2 cellular contexts compared by ENCODE assay signal in the genomic region with DNA sequence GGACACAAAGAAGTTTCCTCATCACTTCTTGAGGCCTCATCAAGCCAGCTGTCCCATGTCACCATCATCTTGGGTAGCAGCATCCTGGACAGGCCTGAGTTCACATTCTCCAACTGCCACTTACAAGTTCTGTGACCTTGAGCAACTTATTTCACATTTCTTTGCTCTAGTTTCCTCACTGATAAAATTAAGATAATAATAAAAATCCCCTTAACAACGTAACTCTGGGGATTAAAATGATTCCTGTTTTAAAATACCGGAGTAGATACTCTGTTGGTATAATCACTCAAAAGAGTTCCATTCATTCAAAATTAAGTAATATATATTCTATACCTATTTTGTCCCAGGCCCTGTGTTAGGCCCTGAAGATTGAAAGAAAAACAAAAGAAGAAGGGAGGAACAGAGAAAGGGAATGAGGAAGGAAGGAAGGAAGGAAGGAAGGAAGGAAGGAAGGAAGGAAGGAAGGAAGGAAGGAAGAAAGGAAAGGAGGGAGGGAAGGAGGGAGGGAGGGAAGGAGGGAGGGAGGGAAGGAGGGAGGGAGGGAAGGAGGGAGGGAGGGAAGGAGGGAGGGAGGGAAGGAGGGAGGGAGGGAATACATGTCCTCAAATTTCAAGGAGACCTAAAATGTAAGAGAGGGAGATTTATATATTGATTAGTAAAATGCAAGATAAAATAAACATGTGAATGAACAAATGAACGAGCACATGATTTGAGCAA.
TF ChIP-seq lines count a peak whose summit lies in the region.

No MANE protein-coding gene starts in this region.

TF ChIP-seq in IMR-90, 13 proteins besides CTCF, POLR2A, EP300 and RAD21:
- no peak for TF ChIP-seq MXI1 (IDR thresholded peaks at IDR 0.05; ENCODE audit: borderline replicate concordance, low read depth, low read length)
- no peak for TF ChIP-seq NFE2L2 (IDR thresholded peaks at IDR 0.05; ENCODE audit: low read depth, low read length)
- TF ChIP-seq, protein P1, sequence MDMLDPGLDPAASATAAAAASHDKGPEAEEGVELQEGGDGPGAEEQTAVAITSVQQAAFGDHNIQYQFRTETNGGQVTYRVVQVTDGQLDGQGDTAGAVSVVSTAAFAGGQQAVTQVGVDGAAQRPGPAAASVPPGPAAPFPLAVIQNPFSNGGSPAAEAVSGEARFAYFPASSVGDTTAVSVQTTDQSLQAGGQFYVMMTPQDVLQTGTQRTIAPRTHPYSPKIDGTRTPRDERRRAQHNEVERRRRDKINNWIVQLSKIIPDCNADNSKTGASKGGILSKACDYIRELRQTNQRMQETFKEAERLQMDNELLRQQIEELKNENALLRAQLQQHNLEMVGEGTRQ (IDR thresholded peaks at IDR 0.05; ENCODE audit: low read depth, low read length), result no peak
- no peak for TF ChIP-seq RCOR1 (IDR thresholded peaks at IDR 0.05; ENCODE audit: insufficient replicate concordance, low read length)
- TF ChIP-seq CEBPB (IDR thresholded peaks at IDR 0.05; ENCODE audit: low read depth, low read length), result no peak
- no peak for TF ChIP-seq MAFK (IDR thresholded peaks at IDR 0.05; ENCODE audit: low read depth, low read length)
- TF ChIP-seq FOS (IDR thresholded peaks at IDR 0.05; ENCODE audit: low read depth, low read length), result no peak
TF ChIP-seq in IMR-90: peak in this region for 0.

TF ChIP-seq in K562, 482 proteins besides CTCF, POLR2A, EP300 and RAD21:
- TF ChIP-seq ZKSCAN8 (CRISPR knock-in tag; IDR thresholded peaks at IDR 0.05) (no peak), TCF7L2 (IDR thresholded peaks at IDR 0.05; ENCODE audit: low read depth, low read length) (no peak), ZNF347 (CRISPR knock-in tag; IDR thresholded peaks at IDR 0.05; ENCODE audit: low read depth) (no peak), FOSL1 (tag; conservative IDR thresholded peaks at IDR 0.05) (no peak), PCBP2 (IDR thresholded peaks at IDR 0.05; ENCODE audit: low read depth, low read length, poor library complexity, severe bottlenecking) (peak; percentile 51), CHCHD3 (CRISPR knock-in tag; IDR thresholded peaks at IDR 0.05) (no peak), NR3C1 (CRISPR knock-in tag; IDR thresholded peaks at IDR 0.05) (no peak), SAFB (IDR thresholded peaks at IDR 0.05; ENCODE audit: borderline replicate concordance, low read depth, low read length) (no peak), HNRNPK (IDR thresholded peaks at IDR 0.05; ENCODE audit: low read depth, low read length, poor library complexity, severe bottlenecking) (peak; percentile 50), TAF1 (IDR thresholded peaks at IDR 0.05; ENCODE audit: control insufficient read depth, extremely low read depth, insufficient read depth, low read length, severe bottlenecking) (no peak), THRAP3 (IDR thresholded peaks at IDR 0.05; ENCODE audit: borderline replicate concordance) (no peak), SLC30A9 (CRISPR knock-in tag; IDR thresholded peaks at IDR 0.05) (no peak)
- TF ChIP-seq, protein P2, sequence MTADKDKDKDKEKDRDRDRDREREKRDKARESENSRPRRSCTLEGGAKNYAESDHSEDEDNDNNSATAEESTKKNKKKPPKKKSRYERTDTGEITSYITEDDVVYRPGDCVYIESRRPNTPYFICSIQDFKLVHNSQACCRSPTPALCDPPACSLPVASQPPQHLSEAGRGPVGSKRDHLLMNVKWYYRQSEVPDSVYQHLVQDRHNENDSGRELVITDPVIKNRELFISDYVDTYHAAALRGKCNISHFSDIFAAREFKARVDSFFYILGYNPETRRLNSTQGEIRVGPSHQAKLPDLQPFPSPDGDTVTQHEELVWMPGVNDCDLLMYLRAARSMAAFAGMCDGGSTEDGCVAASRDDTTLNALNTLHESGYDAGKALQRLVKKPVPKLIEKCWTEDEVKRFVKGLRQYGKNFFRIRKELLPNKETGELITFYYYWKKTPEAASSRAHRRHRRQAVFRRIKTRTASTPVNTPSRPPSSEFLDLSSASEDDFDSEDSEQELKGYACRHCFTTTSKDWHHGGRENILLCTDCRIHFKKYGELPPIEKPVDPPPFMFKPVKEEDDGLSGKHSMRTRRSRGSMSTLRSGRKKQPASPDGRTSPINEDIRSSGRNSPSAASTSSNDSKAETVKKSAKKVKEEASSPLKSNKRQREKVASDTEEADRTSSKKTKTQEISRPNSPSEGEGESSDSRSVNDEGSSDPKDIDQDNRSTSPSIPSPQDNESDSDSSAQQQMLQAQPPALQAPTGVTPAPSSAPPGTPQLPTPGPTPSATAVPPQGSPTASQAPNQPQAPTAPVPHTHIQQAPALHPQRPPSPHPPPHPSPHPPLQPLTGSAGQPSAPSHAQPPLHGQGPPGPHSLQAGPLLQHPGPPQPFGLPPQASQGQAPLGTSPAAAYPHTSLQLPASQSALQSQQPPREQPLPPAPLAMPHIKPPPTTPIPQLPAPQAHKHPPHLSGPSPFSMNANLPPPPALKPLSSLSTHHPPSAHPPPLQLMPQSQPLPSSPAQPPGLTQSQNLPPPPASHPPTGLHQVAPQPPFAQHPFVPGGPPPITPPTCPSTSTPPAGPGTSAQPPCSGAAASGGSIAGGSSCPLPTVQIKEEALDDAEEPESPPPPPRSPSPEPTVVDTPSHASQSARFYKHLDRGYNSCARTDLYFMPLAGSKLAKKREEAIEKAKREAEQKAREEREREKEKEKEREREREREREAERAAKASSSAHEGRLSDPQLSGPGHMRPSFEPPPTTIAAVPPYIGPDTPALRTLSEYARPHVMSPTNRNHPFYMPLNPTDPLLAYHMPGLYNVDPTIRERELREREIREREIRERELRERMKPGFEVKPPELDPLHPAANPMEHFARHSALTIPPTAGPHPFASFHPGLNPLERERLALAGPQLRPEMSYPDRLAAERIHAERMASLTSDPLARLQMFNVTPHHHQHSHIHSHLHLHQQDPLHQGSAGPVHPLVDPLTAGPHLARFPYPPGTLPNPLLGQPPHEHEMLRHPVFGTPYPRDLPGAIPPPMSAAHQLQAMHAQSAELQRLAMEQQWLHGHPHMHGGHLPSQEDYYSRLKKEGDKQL (CRISPR knock-in tag; IDR thresholded peaks at IDR 0.05; ENCODE audit: borderline replicate concordance), result no peak
